ENCODE assay signal across 19 cellular contexts in the genomic region with DNA sequence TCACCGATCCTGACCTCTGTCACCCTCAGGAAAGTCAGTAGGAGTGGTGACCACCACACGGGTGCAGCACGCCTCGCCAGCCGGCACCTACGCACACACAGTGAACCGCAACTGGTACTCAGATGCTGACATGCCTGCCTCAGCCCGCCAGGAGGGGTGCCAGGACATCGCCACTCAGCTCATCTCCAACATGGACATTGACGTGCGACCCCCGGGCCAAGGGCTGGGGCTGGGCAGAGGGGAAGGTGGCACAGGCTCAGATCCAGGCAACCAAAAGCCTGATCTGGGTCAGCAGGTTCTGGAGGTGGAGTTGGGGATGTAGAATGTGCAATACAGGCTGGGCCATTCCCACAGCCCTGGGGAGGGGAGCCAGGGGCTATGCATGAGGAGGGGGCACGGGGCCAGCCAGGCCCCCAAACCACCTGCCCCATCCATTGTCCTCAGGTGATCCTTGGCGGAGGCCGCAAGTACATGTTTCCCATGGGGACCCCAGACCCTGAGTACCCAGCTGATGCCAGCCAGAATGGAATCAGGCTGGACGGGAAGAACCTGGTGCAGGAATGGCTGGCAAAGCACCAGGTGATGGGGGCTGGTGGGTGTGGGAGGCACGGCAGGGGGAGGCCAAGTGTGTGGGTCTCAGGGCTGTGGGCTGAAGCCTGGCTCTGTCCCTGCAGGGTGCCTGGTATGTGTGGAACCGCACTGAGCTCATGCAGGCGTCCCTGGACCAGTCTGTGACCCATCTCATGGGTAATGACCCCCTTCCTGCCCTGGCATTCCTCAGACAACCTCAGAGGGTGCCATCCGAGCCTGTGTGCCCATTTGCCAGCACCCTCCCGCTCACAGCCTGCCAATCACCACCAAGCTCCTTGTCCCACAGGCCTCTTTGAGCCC. TPM values are rescaled to one million over a fixed set of nuclear protein-coding genes. Genes with fewer than 3 reads are reported as not detected.
"Had no signal": no experiment of that assay in that cellular context is flagged by ENCODE, and none has a peak within 500 bp of the region (broad histone marks: within the 10 kb centered on the region; RNA-seq: fewer than 3 reads in every experiment).

No MANE protein-coding gene starts in this region.

- H3K4me1 Mint-ChIP-seq: activated CD4-positive, alpha-beta T cell treated with anti-CD3 and anti-CD28 coated beads, Interleukin-2, amount 10 ng/mL, durations not matched to agents 7 days and 5 days; activated naive CD4-positive, alpha-beta T cell treated with anti-CD3 and anti-CD28 coated beads, Interleukin-2, amount 50 U/mL, for 24 hours; activated T-helper 17 cell treated with anti-CD3 and anti-CD28 coated beads, Interleukin-2, amount 50 U/mL, for 72 hours; naive B cell had no signal

- H3K27ac ChIP-seq: adrenal gland, esophagus squamous epithelium, parathyroid adenoma had no signal

- DNase-seq: activated CD4-positive, alpha-beta T cell treated with anti-CD3 and anti-CD28 coated beads, Interleukin-2, amount 10 ng/mL, durations not matched to agents 7 days and 5 days; esophagus squamous epithelium; hypothalamus; naive B cell; stimulated activated CD4-positive, alpha-beta T cell treated with anti-CD3 and anti-CD28 coated beads, Interleukin-4, amount 100 ng/mL, for 24 hours had no signal

- H3K27ac Mint-ChIP-seq: activated CD4-positive, alpha-beta T cell treated with anti-CD3 and anti-CD28 coated beads, Interleukin-2, amount 10 ng/mL, durations not matched to agents 7 days and 5 days; activated naive CD4-positive, alpha-beta T cell treated with anti-CD3 and anti-CD28 coated beads, Interleukin-2, amount 50 U/mL, for 24 hours; activated T-helper 17 cell treated with anti-CD3 and anti-CD28 coated beads, Interleukin-2, amount 50 U/mL, for 72 hours; naive B cell; stimulated activated naive CD8-positive, alpha-beta T cell treated with anti-CD3 and anti-CD28 coated beads, Interleukin-15, Interleukin-2, amounts not matched to agents 100 ng/mL and 50 ng/mL, for 24 hours; T-helper 2 cell treated with Interferon-gamma antibody and Interleukin-4, amounts not matched to agents 5 μg/mL and 100 μg/mL, for 36 hours; type B pancreatic cell had no signal

- H3K9ac ChIP-seq: parathyroid adenoma had no signal

- H3K9me3 Mint-ChIP-seq: activated CD4-positive, alpha-beta T cell treated with anti-CD3 and anti-CD28 coated beads, Interleukin-2, amount 10 ng/mL, durations not matched to agents 7 days and 5 days; activated naive CD4-positive, alpha-beta T cell treated with anti-CD3 and anti-CD28 coated beads, Interleukin-2, amount 50 U/mL, for 24 hours; activated T-helper 17 cell treated with anti-CD3 and anti-CD28 coated beads, Interleukin-2, amount 50 U/mL, for 72 hours; naive B cell; stimulated activated naive CD8-positive, alpha-beta T cell treated with anti-CD3 and anti-CD28 coated beads, Interleukin-15, Interleukin-2, amounts not matched to agents 100 ng/mL and 50 ng/mL, for 24 hours; T-helper 2 cell treated with Interferon-gamma antibody and Interleukin-4, amounts not matched to agents 5 μg/mL and 100 μg/mL, for 36 hours; type B pancreatic cell had no signal

- ATAC-seq: activated T-helper 17 cell treated with anti-CD3 and anti-CD28 coated beads, Interleukin-2, amount 50 U/mL, for 72 hours had no signal

- H2AFZ ChIP-seq: parathyroid adenoma had no signal

- H3K4me1 ChIP-seq: adrenal gland, esophagus squamous epithelium, parathyroid adenoma had no signal

- H3K9me3 ChIP-seq: adrenal gland, esophagus squamous epithelium had no signal

- H3K36me3 ChIP-seq: adrenal gland, esophagus squamous epithelium had no signal

- H3K36me3 Mint-ChIP-seq: activated naive CD4-positive, alpha-beta T cell treated with anti-CD3 and anti-CD28 coated beads, Interleukin-2, amount 50 U/mL, for 24 hours; naive B cell; type B pancreatic cell had no signal

- H3K4me3 ChIP-seq: adrenal gland, esophagus squamous epithelium had no signal

- H3K4me3 Mint-ChIP-seq: activated CD4-positive, alpha-beta T cell treated with anti-CD3 and anti-CD28 coated beads, Interleukin-2, amount 10 ng/mL, durations not matched to agents 7 days and 5 days; activated naive CD4-positive, alpha-beta T cell treated with anti-CD3 and anti-CD28 coated beads, Interleukin-2, amount 50 U/mL, for 24 hours; activated T-helper 17 cell treated with anti-CD3 and anti-CD28 coated beads, Interleukin-2, amount 50 U/mL, for 72 hours; naive B cell; stimulated activated naive CD8-positive, alpha-beta T cell treated with anti-CD3 and anti-CD28 coated beads, Interleukin-15, Interleukin-2, amounts not matched to agents 100 ng/mL and 50 ng/mL, for 24 hours; T-helper 2 cell treated with Interferon-gamma antibody and Interleukin-4, amounts not matched to agents 5 μg/mL and 100 μg/mL, for 36 hours; type B pancreatic cell had no signal

- H3K79me2 ChIP-seq: parathyroid adenoma had no signal

RNA-seq across cellular contexts. Expression of gene ALPI, which starts 1.4 kb away (rescaled TPM):
- total RNA-seq: activated CD4-positive, alpha-beta T cell treated with anti-CD3 and anti-CD28 coated beads, Interleukin-2, amount 10 ng/mL, durations not matched to agents 7 days and 5 days; activated T-helper 17 cell treated with anti-CD3 and anti-CD28 coated beads, Interleukin-2, amount 50 U/mL, for 72 hours; adrenal gland; esophagus squamous epithelium; fibroblast of villous mesenchyme; glomerular endothelial cell; lung microvascular endothelial cell; mononuclear cell; renal cortical epithelial cell; SK-MEL-5; temporal lobe had no signal
- polyA plus RNA-seq: adrenal gland had no signal

RNA-seq across cellular contexts. Expression of gene ECEL1, which starts 30.3 kb away (rescaled TPM):
- total RNA-seq: activated CD4-positive, alpha-beta T cell treated with anti-CD3 and anti-CD28 coated beads, Interleukin-2, amount 10 ng/mL, durations not matched to agents 7 days and 5 days; activated T-helper 17 cell treated with anti-CD3 and anti-CD28 coated beads, Interleukin-2, amount 50 U/mL, for 72 hours; fibroblast of villous mesenchyme; glomerular endothelial cell; lung microvascular endothelial cell; mononuclear cell; SK-MEL-5 had no signal

RNA-seq across cellular contexts. Expression of gene ALPG, which starts 50.7 kb away (rescaled TPM):
- total RNA-seq: activated CD4-positive, alpha-beta T cell treated with anti-CD3 and anti-CD28 coated beads, Interleukin-2, amount 10 ng/mL, durations not matched to agents 7 days and 5 days; activated T-helper 17 cell treated with anti-CD3 and anti-CD28 coated beads, Interleukin-2, amount 50 U/mL, for 72 hours; adrenal gland; esophagus squamous epithelium; fibroblast of villous mesenchyme; glomerular endothelial cell; lung microvascular endothelial cell; mononuclear cell; renal cortical epithelial cell; SK-MEL-5; temporal lobe had no signal
- polyA plus RNA-seq: adrenal gland had no signal
